Comparison of ENCODE assay signal across 20 cellular contexts in the genomic region with DNA sequence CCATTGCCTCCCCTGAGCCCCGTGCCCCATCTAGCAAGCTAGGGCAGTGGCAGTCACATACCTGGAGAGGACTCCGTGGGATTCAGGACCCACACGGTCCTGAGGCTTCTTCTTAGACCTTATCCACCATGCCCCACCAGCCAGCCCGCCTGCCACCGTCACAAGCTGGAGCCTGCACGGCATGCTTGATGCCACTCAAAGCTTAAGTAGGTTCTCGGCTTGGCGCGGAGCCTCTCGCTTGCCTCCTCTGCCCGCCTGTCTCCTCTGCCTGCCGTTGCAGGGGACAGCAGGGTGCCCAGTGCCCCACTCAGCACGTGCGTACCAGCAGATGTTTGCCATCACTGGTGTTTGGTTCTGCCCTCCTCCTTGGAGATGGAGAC. TPM values are rescaled to one million over a fixed set of nuclear protein-coding genes. Genes with fewer than 3 reads are reported as not detected.
DNase-seq lines count a peak whose midpoint lies in the region; ATAC-seq and TF ChIP-seq lines count a peak whose summit lies in the region.
"Had no signal": no experiment of that assay in that cellular context is flagged by ENCODE, and none has a peak within 500 bp of the region (broad histone marks: within the 10 kb centered on the region; RNA-seq: fewer than 3 reads in every experiment).

No MANE protein-coding gene starts in this region.

- CTCF ChIA-PET in WTC11 (lab: Charles Lee) = no interaction called here

- H3K4me3 ChIP-seq in ascending aorta = no peak overlapping the region
- H3K4me3 ChIP-seq: breast epithelium, gastroesophageal sphincter, K562, smooth muscle cell had no signal

- H3K4me3 Mint-ChIP-seq in osteocyte (ENCODE audit: unreplicated experiment) (no peak overlapping the region), WTC11 (no peak overlapping the region)

- H3K27me3 Mint-ChIP-seq in osteocyte (ENCODE audit: unreplicated experiment) (peaks cover 2% of the 10 kb centered on the region), WTC11 (ENCODE audit: low read depth) (peaks cover 40% of the 10 kb centered on the region)

- H3K36me3 Mint-ChIP-seq in osteocyte (ENCODE audit: unreplicated experiment) = no peaks in the 10 kb centered on the region
- peaks cover 10% of the 10 kb centered on the region for H3K36me3 Mint-ChIP-seq in WTC11

- no peak overlapping the region for H3K27ac Mint-ChIP-seq in osteocyte (ENCODE audit: unreplicated experiment)
- H3K27ac Mint-ChIP-seq in WTC11 = no peak overlapping the region
- H3K27ac Mint-ChIP-seq: progenitor cell of endocrine pancreas had no signal

- H3K27me3 ChIP-seq in ascending aorta = no peaks in the 10 kb centered on the region
- H3K27me3 ChIP-seq: breast epithelium, gastroesophageal sphincter had no signal

- POLR2A ChIA-PET in WTC11 (lab: Charles Lee) = no interaction called here

- intact Hi-C loops in ascending aorta (cut with DNase I) = no loop called here

- no peak for ATAC-seq in WTC11
- ATAC-seq: gastroesophageal sphincter, K562 had no signal

- DNase-seq in activated CD4-positive, CD25-positive, alpha-beta regulatory T cell treated with anti-CD3 and anti-CD28 coated beads, Interleukin-2, amount 50 U/mL, for 72 hours = peak; percentile 26
- DNase-seq in activated CD4-positive, CD25-positive, alpha-beta regulatory T cell (lab: John Stamatoyannopoulos, UW) = no peak
- peak; percentile 68 for DNase-seq in NCI-H1092 treated with DMSO at 0.1 percent for 48 hours (lab: John Stamatoyannopoulos, UW)
- DNase-seq in ascending aorta (ENCODE audit: low spot score in 2 of 2) = peak; percentile 5 to 51
- peak; percentile 81 for DNase-seq in osteocyte (ENCODE audit: extremely low spot score, unreplicated experiment)
- no peak for DNase-seq in DMS 273 (lab: John Stamatoyannopoulos, UW; ENCODE audit: unreplicated experiment)
- no peak for DNase-seq in WTC11 (ENCODE audit: low spot score)
- DNase-seq in NCI-H2196 (lab: John Stamatoyannopoulos, UW; ENCODE audit: unreplicated experiment) = no peak
- DNase-seq: activated CD4-positive, alpha-beta T cell treated with anti-CD3 and anti-CD28 coated beads, Interleukin-2, amount 50 U/mL, for 4 hours; NCI-H2171 treated with DMSO at 0.1 percent for 48 hours; stimulated activated CD8-positive, alpha-beta memory T cell treated with anti-CD3 and anti-CD28 coated beads, Interleukin-4, amount 100 ng/mL, for 48 hours had no signal

- TF ChIP-seq CTCF in ascending aorta (IDR thresholded peaks at IDR 0.05) = no peak
- TF ChIP-seq CTCF in osteocyte (IDR thresholded peaks at IDR 0.05) = no peak
- no peak for TF ChIP-seq CTCF in WTC11 (IDR thresholded peaks at IDR 0.05)

- no peaks in the 10 kb centered on the region for H3K9me3 Mint-ChIP-seq in osteocyte (ENCODE audit: unreplicated experiment)
- peaks cover 16% of the 10 kb centered on the region for H3K9me3 Mint-ChIP-seq in WTC11

- H3K9me3 ChIP-seq in ascending aorta = no peaks in the 10 kb centered on the region
- H3K9me3 ChIP-seq: gastroesophageal sphincter had no signal

- H3K4me1 Mint-ChIP-seq in osteocyte (ENCODE audit: unreplicated experiment) (no peaks in the 10 kb centered on the region), WTC11 (peaks cover 7% of the 10 kb centered on the region)

- no peak overlapping the region for H3K27ac ChIP-seq in ascending aorta
- H3K27ac ChIP-seq: breast epithelium, gastroesophageal sphincter, HL-60 had no signal

- no peaks in the 10 kb centered on the region for H3K4me1 ChIP-seq in ascending aorta
- H3K4me1 ChIP-seq: breast epithelium had no signal

- no peaks in the 10 kb centered on the region for H3K36me3 ChIP-seq in ascending aorta
- H3K36me3 ChIP-seq: breast epithelium, gastroesophageal sphincter had no signal

TF ChIP-seq in WTC11, 78 proteins besides CTCF, POLR2A, EP300 and RAD21:
- TF ChIP-seq PRRX2 (CRISPR knock-in tag; IDR thresholded peaks at IDR 0.05) (no peak), NFATC4 (CRISPR knock-in tag; IDR thresholded peaks at IDR 0.05) (no peak)
- TF ChIP-seq, protein P1, sequence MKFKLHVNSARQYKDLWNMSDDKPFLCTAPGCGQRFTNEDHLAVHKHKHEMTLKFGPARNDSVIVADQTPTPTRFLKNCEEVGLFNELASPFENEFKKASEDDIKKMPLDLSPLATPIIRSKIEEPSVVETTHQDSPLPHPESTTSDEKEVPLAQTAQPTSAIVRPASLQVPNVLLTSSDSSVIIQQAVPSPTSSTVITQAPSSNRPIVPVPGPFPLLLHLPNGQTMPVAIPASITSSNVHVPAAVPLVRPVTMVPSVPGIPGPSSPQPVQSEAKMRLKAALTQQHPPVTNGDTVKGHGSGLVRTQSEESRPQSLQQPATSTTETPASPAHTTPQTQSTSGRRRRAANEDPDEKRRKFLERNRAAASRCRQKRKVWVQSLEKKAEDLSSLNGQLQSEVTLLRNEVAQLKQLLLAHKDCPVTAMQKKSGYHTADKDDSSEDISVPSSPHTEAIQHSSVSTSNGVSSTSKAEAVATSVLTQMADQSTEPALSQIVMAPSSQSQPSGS (CRISPR knock-in tag; IDR thresholded peaks at IDR 0.05; ENCODE audit: borderline replicate concordance, low read depth) = no peak

RNA-seq across cellular contexts. Expression of a gene that starts 14.1 kb away (rescaled TPM):
- total RNA-seq in ascending aorta (not detected), osteocyte (not detected in 2 replicates), WTC11 (2021) (0.05 TPM in 1 of 3 replicates, not detected in the others)
- total RNA-seq: A172, dermis microvascular lymphatic vessel endothelial cell, K562, myocyte, smooth muscle cell had no signal

Comparison
In these comparisons a context has a peak if more than half of its experiments do, and no peak if none do; other contexts are left out.
1. DNase-seq: peak in activated CD4-positive, CD25-positive, alpha-beta regulatory T cell treated with anti-CD3 and anti-CD28 coated beads, Interleukin-2, amount 50 U/mL, for 72 hours (single experiment), NCI-H1092 treated with DMSO at 0.1 percent for 48 hours (single experiment), ascending aorta (2 of 2) and osteocyte (single experiment); none in activated CD4-positive, CD25-positive, alpha-beta regulatory T cell (0 of 4), DMS 273 (single experiment), WTC11 (single experiment) and NCI-H2196 (single experiment).